ENCODE assay signal across 8 cellular contexts in the genomic region with DNA sequence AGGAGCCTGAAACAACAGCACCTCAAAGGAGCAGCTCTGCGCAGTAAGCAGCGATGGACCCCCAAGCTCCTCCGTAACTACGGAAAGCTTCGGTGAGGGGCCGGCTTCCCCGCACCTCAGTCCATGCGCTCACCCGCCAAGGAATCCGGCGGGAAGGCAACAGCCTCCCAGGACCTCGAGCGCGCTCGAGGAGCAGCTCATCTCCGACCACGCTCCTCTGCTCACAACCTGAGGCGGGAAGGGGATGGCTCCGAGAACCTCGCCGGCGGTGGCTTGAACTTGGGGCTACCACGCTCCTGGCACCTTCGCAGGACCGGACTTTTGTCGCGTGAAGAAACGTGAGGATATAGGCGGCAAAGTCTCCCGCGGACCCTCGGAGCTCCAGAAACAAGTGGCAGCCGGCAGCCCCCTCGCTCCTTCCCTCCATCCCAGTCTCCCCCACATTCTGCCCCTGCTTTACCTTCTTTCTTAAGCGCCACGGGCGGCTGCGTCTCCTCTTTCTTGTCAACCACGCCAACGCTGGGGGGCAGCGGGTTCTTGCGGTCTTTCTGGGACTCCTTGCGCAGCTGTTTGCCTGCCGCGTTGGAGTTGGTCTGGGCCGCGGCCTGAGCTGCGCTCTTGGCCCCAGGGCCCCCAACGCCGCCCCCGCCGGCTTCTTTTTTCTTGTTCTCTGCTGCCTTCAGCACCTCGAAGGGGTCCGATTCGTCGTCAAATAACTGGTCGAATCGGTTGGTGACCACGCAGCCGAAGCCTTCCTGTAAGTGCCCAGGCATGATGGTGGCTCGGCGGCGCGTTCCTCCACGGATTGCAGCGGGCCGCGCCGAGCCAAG. TPM values are rescaled to one million over a fixed set of nuclear protein-coding genes. Genes with fewer than 3 reads are reported as not detected.
DNase-seq lines count a peak whose midpoint lies in the region; ATAC-seq, FAIRE-seq and TF ChIP-seq lines count a peak whose summit lies in the region.

No MANE protein-coding gene starts in this region.

- no peak for TF ChIP-seq POLR2A in K562 (conservative IDR thresholded peaks at IDR 0.05)

- WGBS in K562 (ENCODE audit: insufficient coverage, low coverage, missing lambda C conversion rate): 1% methylated on average over 54 of the region's 69 CpGs

- H3K9me3 ChIP-seq in SJSA1 (replicated peaks) (no peaks in the 10 kb centered on the region), K562 (replicated peaks; ENCODE audit: control insufficient read depth, insufficient read depth, low read depth, low read length) (no peaks in the 10 kb centered on the region; the same call in 1 of the 2 replicates)

- no peak for TF ChIP-seq EP300 in K562 (IDR thresholded peaks at IDR 0.05; ENCODE audit: low read length)

- peak overlapping the region; percentile 97 to 99 for H3K9ac ChIP-seq in K562 (ENCODE audit: insufficient read depth in 1 of 2, low read depth in 2 of 2, low read length in 2 of 2)

- DNase-seq in DMS 273 (lab: John Stamatoyannopoulos, UW; ENCODE audit: unreplicated experiment) (peak; percentile 50), DMS 273 treated with DMSO at 0.1 percent for 48 hours (lab: John Stamatoyannopoulos, UW) (no peak), SJSA1 (ENCODE audit: low read depth in 1 of 2, low spot score in 2 of 2) (peak; percentile 41 to 47), K562 (ENCODE audit: extremely low read depth in 1 of 4, low spot score in 3 of 4) (peak; percentile 22 to 56 (median 43)), islet precursor cell (peak; percentile 63), HuH-7 (ENCODE audit: low spot score) (no peak)
- peak; percentile 40 for DNase-seq in stimulated activated CD4-positive, alpha-beta T cell treated with anti-CD3 and anti-CD28 coated beads, Interleukin-12 subunit alpha, Interleukin-12 subunit beta, amount 100 ng/mL, for 4 hours

- H4K20me1 ChIP-seq in K562 (replicated peaks; ENCODE audit: control insufficient read depth, insufficient read depth, low read length): peaks cover 43% of the 10 kb centered on the region

- in situ Hi-C loops in K562 (cut with MboI): no loop called here

- POLR2A ChIA-PET in K562 (lab: Yijun Ruan, JAX): interaction anchor here (0.6 to 3.9 kb wide), 27 partner anchors 9 to 256 kb away, joined by 3 to 35 read pairs (median 4); partner anchors contain the start of gene GADD45A

- no TSS peak for BruUV-seq in K562 (replicated peaks; lab: Mats Ljungman, UMichigan)

- no peaks in the 10 kb centered on the region for H3K9me1 ChIP-seq in K562 (ENCODE audit: control insufficient read depth, insufficient read depth, low read length)

- TF ChIP-seq CTCF in K562 (IDR thresholded peaks at IDR 0.05 in 2 of 3, conservative IDR thresholded peaks at IDR 0.05 in 1 of 3; ENCODE audit: insufficient read depth in 2 of 3, low read depth in 1 of 3, low read length in 3 of 3): no peak

- TF ChIP-seq RAD21 in K562 (CRISPR knock-in tag; conservative IDR thresholded peaks at IDR 0.05 in 1 of 2, IDR thresholded peaks at IDR 0.05 in 1 of 2): no peak

- H3K27ac ChIP-seq in SJSA1 (peak overlapping the region; percentile 71), K562 (ENCODE audit: extremely low read depth, low read depth, low read length) (peak overlapping the region; percentile 98)

- H3K79me2 ChIP-seq in K562 (ENCODE audit: control insufficient read depth, insufficient read depth, low read length): peaks cover 78% of the 10 kb centered on the region

- ATAC-seq in HG02943 (IDR thresholded peaks at IDR 0.05; ENCODE audit: low read depth, unreplicated experiment): peak; percentile 10
- peak; percentile 9 for ATAC-seq in K562

- peak overlapping the region; percentile 42; the same call in 1 of the 2 replicates for H2AFZ ChIP-seq in K562 (ENCODE audit: low read depth, low read length)

- H3K4me1 ChIP-seq in SJSA1 (replicated peaks) (peaks cover 25% of the 10 kb centered on the region), K562 (replicated peaks in 1 of 2; ENCODE audit: control insufficient read depth in 2 of 2, insufficient read depth in 2 of 2, low read length in 2 of 2) (peaks cover 14 to 19% of the 10 kb centered on the region in 2 experiments; a peak in 4 of 5 replicates)

- H3K4me3 ChIP-seq in SJSA1: peak overlapping the region; percentile 59
- H3K4me3 ChIP-seq in K562: peak overlapping the region; percentile 96

- no peak for FAIRE-seq in K562 (lab: Jason Lieb, UNC)

- H3K27me3 ChIP-seq in SJSA1 (replicated peaks) (no peaks in the 10 kb centered on the region), K562 (ENCODE audit: control insufficient read depth in 2 of 2, insufficient read depth in 2 of 2, low read length in 2 of 2) (no peaks in the 10 kb centered on the region)

- intact Hi-C loops in K562 (cut with micrococcal nuclease): loop anchor here (2.0 to 10.0 kb wide), 6 partner anchors 49 to 502 kb away; partner anchors contain the start of gene GADD45A

- H3K36me3 ChIP-seq in SJSA1 (peaks cover 50% of the 10 kb centered on the region), K562 (ENCODE audit: control insufficient read depth, insufficient read depth, low read length) (peaks cover 49% of the 10 kb centered on the region)

- CTCF ChIA-PET in K562 (lab: Yijun Ruan, JAX; ENCODE audit: low intra/inter-chr PET ratio): no interaction called here

- peak overlapping the region; percentile 95 for H3K4me2 ChIP-seq in K562 (ENCODE audit: insufficient read depth, low read length)

TF ChIP-seq in K562, 482 proteins besides CTCF, POLR2A, EP300 and RAD21 (continues in another document):
- TF ChIP-seq ZNF695 (CRISPR knock-in tag; IDR thresholded peaks at IDR 0.05): no peak
- TF ChIP-seq, protein P1, sequence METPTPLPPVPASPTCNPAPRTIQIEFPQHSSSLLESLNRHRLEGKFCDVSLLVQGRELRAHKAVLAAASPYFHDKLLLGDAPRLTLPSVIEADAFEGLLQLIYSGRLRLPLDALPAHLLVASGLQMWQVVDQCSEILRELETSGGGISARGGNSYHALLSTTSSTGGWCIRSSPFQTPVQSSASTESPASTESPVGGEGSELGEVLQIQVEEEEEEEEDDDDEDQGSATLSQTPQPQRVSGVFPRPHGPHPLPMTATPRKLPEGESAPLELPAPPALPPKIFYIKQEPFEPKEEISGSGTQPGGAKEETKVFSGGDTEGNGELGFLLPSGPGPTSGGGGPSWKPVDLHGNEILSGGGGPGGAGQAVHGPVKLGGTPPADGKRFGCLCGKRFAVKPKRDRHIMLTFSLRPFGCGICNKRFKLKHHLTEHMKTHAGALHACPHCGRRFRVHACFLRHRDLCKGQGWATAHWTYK (CRISPR knock-in tag; IDR thresholded peaks at IDR 0.05): peak; percentile 38; the same call in 1 of the 2 replicates
- TF ChIP-seq HMGN3 (IDR thresholded peaks at IDR 0.05; ENCODE audit: borderline replicate concordance, extremely low read depth, insufficient read length, low read depth, low read length): no peak

RNA-seq across cellular contexts. Expression of gene SERBP1, which starts 0.5 kb away (rescaled TPM):
- total RNA-seq in SJSA1 (2014; rRNA removed; shearing (Covaris generic)): 249 and 303 TPM in 2 replicates
- 44.8 and 218 TPM in 2 replicates for total RNA-seq in K562 (2011; cell fraction: chromatin; rRNA removed; ENCODE audit: low replicate concordance)
- total RNA-seq in K562 (2011; cell fraction: nucleolus; rRNA removed): 38.5 and 46.2 TPM in 2 replicates
- 82.6 and 125 TPM in 2 replicates for total RNA-seq in K562 (2011; cell fraction: nucleoplasm; rRNA removed)
- 656 and 761 TPM in 2 replicates for total RNA-seq in K562 (2014; rRNA removed)
- total RNA-seq in K562 (2014; rRNA removed; fragmentation: Illumina TruSeq; extraction: Trizol): 464 and 519 TPM in 2 replicates
- 523 and 537 TPM in 2 replicates for total RNA-seq in K562 (2015; rRNA removed; fragmentation: Illumina TruSeq; extraction: Trizol)
- 415 and 449 TPM in 2 replicates for total RNA-seq in K562 (2021)
- polyA plus RNA-seq in K562 (2011; rRNA removed): 295 and 420 TPM in 2 replicates
- polyA plus RNA-seq in K562 (2011; cell fraction: cytosol; rRNA removed): 136 and 207 TPM in 2 replicates
- polyA plus RNA-seq in K562 (2011; cell fraction: nucleus; rRNA removed): 65.4 and 88.8 TPM in 2 replicates
- polyA plus RNA-seq in K562 (2012): 218 and 429 TPM in 2 replicates
- 492 and 549 TPM in 2 replicates for polyA plus RNA-seq in K562 (2014; fragmentation: Illumina TruSeq; extraction: Trizol)
- 10 to 100 TPM; 79.9 to 81.2 TPM for polyA plus RNA-seq in K562 (2014; fragmentation: Nextera tagmentation; extraction: Ambion mirVana)
- 494 and 522 TPM in 2 replicates for polyA plus RNA-seq in K562 (2014; rRNA removed)
- polyA minus RNA-seq in K562 (2011; rRNA and poly(A)+ RNA removed): 427 and 585 TPM in 2 replicates
- 185 and 239 TPM in 2 replicates for polyA minus RNA-seq in K562 (2011; cell fraction: cytosol; rRNA and poly(A)+ RNA removed)
- polyA minus RNA-seq in K562 (2011; cell fraction: nucleus; rRNA and poly(A)+ RNA removed): 63.4 and 107 TPM in 2 replicates

Comparison
In these comparisons a context has a peak if more than half of its experiments do, and no peak if none do; other contexts are left out.
1. DNase-seq: peak in DMS 273 (single experiment), SJSA1 (2 of 2), K562 (4 of 4), islet precursor cell (single experiment) and stimulated activated CD4-positive, alpha-beta T cell treated with anti-CD3 and anti-CD28 coated beads, Interleukin-12 subunit alpha, Interleukin-12 subunit beta, amount 100 ng/mL, for 4 hours (single experiment); none in DMS 273 treated with DMSO at 0.1 percent for 48 hours (single experiment) and HuH-7 (single experiment).